ENCODE assay signal across 23 cellular contexts in the genomic region with DNA sequence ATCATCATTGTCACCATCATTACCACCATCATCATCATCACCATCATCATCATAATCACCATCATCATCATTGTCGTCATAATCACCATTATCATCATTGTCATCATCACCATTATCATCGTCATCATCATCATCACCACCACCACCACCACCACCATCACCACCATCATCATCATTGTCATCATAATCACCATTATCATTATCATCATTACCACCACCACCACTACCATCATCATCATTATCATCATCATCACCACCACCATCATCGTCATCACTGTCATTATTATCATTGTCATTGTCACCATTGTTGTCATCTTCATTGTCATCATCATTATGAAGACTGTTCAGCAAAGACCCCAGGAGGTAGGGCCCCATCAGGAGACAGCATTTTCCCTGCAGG. TPM values are rescaled to one million over a fixed set of nuclear protein-coding genes. Genes with fewer than 3 reads are reported as not detected.
DNase-seq lines count a peak whose midpoint lies in the region; ATAC-seq, FAIRE-seq and TF ChIP-seq lines count a peak whose summit lies in the region.
"Had no signal": no experiment of that assay in that cellular context is flagged by ENCODE, and none has a peak within 500 bp of the region (broad histone marks: within the 10 kb centered on the region; RNA-seq: fewer than 3 reads in every experiment).

No MANE protein-coding gene starts in this region.

- no peak overlapping the region for H3K4me2 ChIP-seq in HepG2 (ENCODE audit: low read depth, low read length)
- H3K4me2 ChIP-seq: BLaER1, GM23338 had no signal

- H3K4me3 ChIP-seq in HepG2 (replicated peaks in 1 of 3; ENCODE audit: insufficient read depth in 1 of 3, low read depth in 2 of 3, low read length in 3 of 3) (no peak overlapping the region), right lobe of liver (no peak overlapping the region), bronchial epithelial cell (ENCODE audit: low read depth, low read length) (no peak overlapping the region), HAP-1 (no peak overlapping the region)
- H3K4me3 ChIP-seq in naive thymus-derived CD4-positive, alpha-beta T cell (ENCODE audit: low read length), result no peak overlapping the region
- H3K4me3 ChIP-seq: BLaER1, GM23338 had no signal

- no peak for DNase-seq in HepG2 (ENCODE audit: low spot score)
- no peak for DNase-seq in right lobe of liver
- no peak for DNase-seq in bronchial epithelial cell (ENCODE audit: low read depth)
- no peak for DNase-seq in urothelium cell line (ENCODE audit: low spot score)
- DNase-seq in naive thymus-derived CD4-positive, alpha-beta T cell, result no peak
- no peak for DNase-seq in HAP-1 (ENCODE audit: low spot score in 2 of 2)
- DNase-seq: Caco-2; CD4-positive, CD25-positive, alpha-beta regulatory T cell; CD8-positive, alpha-beta T cell; DMS153; DMS79; EL; GDM1; HCEC 1CT had no signal

- TF ChIP-seq EP300 in HepG2 (IDR thresholded peaks at IDR 0.05; ENCODE audit: low read depth in 2 of 2, low read length in 2 of 2), result no peak
- TF ChIP-seq EP300 in HepG2 (CRISPR knock-in tag; IDR thresholded peaks at IDR 0.05; ENCODE audit: borderline replicate concordance), result no peak

- ATAC-seq in HepG2, result no peak
- ATAC-seq in right lobe of liver, result no peak
- no peak for ATAC-seq in naive thymus-derived CD4-positive, alpha-beta T cell
- ATAC-seq: CD8-positive, alpha-beta T cell; GM23338 had no signal

- no peak overlapping the region for H3K9ac ChIP-seq in HepG2 (ENCODE audit: insufficient read depth, low read depth, low read length)
- H3K9ac ChIP-seq: BLaER1 had no signal

- no peak overlapping the region for H3K4me3 Mint-ChIP-seq in naive thymus-derived CD4-positive, alpha-beta T cell
- H3K4me3 Mint-ChIP-seq: B cell; CD4-positive, CD25-positive, alpha-beta regulatory T cell; CD8-positive, alpha-beta T cell; GM23338 had no signal

- H3K27ac ChIP-seq in HepG2 (ENCODE audit: extremely low read length, insufficient read depth, low read length) (no peak overlapping the region), right lobe of liver (no peak overlapping the region)
- H3K27ac ChIP-seq in naive thymus-derived CD4-positive, alpha-beta T cell (ENCODE audit: low read depth, low read length), result no peak overlapping the region
- H3K27ac ChIP-seq: 22Rv1, BLaER1, C4-2B had no signal

- TF ChIP-seq POLR2A in HepG2 (IDR thresholded peaks at IDR 0.05; ENCODE audit: insufficient read depth in 1 of 2, low read depth in 2 of 2, low read length in 2 of 2) (no peak), right lobe of liver (IDR thresholded peaks at IDR 0.05) (no peak)

- no peaks in the 10 kb centered on the region for H4K20me1 ChIP-seq in HepG2 (ENCODE audit: insufficient read depth, low read length)
- H4K20me1 ChIP-seq: BLaER1 had no signal

- H3K36me3 ChIP-seq in HepG2 (replicated peaks in 1 of 2; ENCODE audit: control insufficient read depth in 1 of 2, insufficient read depth in 2 of 2, low read length in 2 of 2) (no peaks in the 10 kb centered on the region), right lobe of liver (no peaks in the 10 kb centered on the region), bronchial epithelial cell (ENCODE audit: control insufficient read depth, insufficient read depth, low read length) (no peaks in the 10 kb centered on the region), HAP-1 (replicated peaks) (no peaks in the 10 kb centered on the region)
- H3K36me3 ChIP-seq in naive thymus-derived CD4-positive, alpha-beta T cell (ENCODE audit: control insufficient read depth in 2 of 3, insufficient read depth in 3 of 3, low read length in 3 of 3), result no peaks in the 10 kb centered on the region
- H3K36me3 ChIP-seq: BLaER1 had no signal

- peaks cover 5 to 20% (median 10%) of the 10 kb centered on the region in 11 donors for H3K9me3 Mint-ChIP-seq in naive thymus-derived CD4-positive, alpha-beta T cell

- no peak overlapping the region for H2AFZ ChIP-seq in HepG2 (ENCODE audit: low read length)
- H2AFZ ChIP-seq: GM23338 had no signal

- H3K4me1 Mint-ChIP-seq in naive thymus-derived CD4-positive, alpha-beta T cell, result peaks cover 0 to 14% (median 5%) of the 10 kb centered on the region in 7 donors
- H3K4me1 Mint-ChIP-seq: B cell had no signal

- H3K27ac Mint-ChIP-seq in naive thymus-derived CD4-positive, alpha-beta T cell, result no peak overlapping the region
- H3K27ac Mint-ChIP-seq: B cell; CD4-positive, CD25-positive, alpha-beta regulatory T cell; CD8-positive, alpha-beta T cell; GM23338 had no signal

- H3K79me2 ChIP-seq in HepG2 (ENCODE audit: insufficient read depth, low read length), result no peaks in the 10 kb centered on the region

- TF ChIP-seq CTCF in HepG2 (CRISPR knock-in tag; IDR thresholded peaks at IDR 0.05), result no peak
- TF ChIP-seq CTCF in right lobe of liver (IDR thresholded peaks at IDR 0.05), result no peak
- no peak for TF ChIP-seq CTCF in bronchial epithelial cell (IDR thresholded peaks at IDR 0.05; ENCODE audit: insufficient read depth, low read length, severe bottlenecking)

- in situ Hi-C loops in HepG2 (cut with HindIII; ENCODE audit: extremely low pct_ligation_motif_present, low pct_unique_long_range_greater_than_20kb) (no loop called here), HAP-1 (cut with MboI; ENCODE audit: low sequenced_read_pairs) (no loop called here)

- intact Hi-C loops in HepG2 (cut with micrococcal nuclease; ENCODE audit: unreplicated experiment), result no loop called here
- intact Hi-C loops in right lobe of liver (cut with DNase I), result no loop called here
- intact Hi-C loops in naive thymus-derived CD4-positive, alpha-beta T cell (cut with micrococcal nuclease), result no loop called here

- WGBS in HepG2 (ENCODE audit: low lambda C conversion rate), result 10% methylated on average over 3 of the region's 3 CpGs
- 56% methylated on average over 3 of the region's 3 CpGs for WGBS in right lobe of liver (ENCODE audit: insufficient coverage, low coverage, low lambda C conversion rate, missing lambda C conversion rate)

- no TSS peak for BruUV-seq in HepG2 (replicated peaks; lab: Mats Ljungman, UMichigan)

- H3K36me3 Mint-ChIP-seq in naive thymus-derived CD4-positive, alpha-beta T cell, result peaks cover 0 to 15% (median 7%) of the 10 kb centered on the region in 5 donors
- H3K36me3 Mint-ChIP-seq: CD8-positive, alpha-beta T cell had no signal

- peaks cover 0 to 4% of the 10 kb centered on the region in 2 experiments; a peak in 1 of 5 replicates for H3K27me3 ChIP-seq in HepG2 (ENCODE audit: control insufficient read depth in 1 of 2, insufficient read depth in 2 of 2, low read length in 2 of 2)
- no peaks in the 10 kb centered on the region for H3K27me3 ChIP-seq in right lobe of liver
- peaks cover 2% of the 10 kb centered on the region for H3K27me3 ChIP-seq in bronchial epithelial cell (ENCODE audit: control insufficient read depth, insufficient read depth, low read length)
- no peaks in the 10 kb centered on the region for H3K27me3 ChIP-seq in naive thymus-derived CD4-positive, alpha-beta T cell (ENCODE audit: control insufficient read depth in 2 of 2, insufficient read depth in 2 of 2, low read length in 2 of 2)
- no peaks in the 10 kb centered on the region for H3K27me3 ChIP-seq in HAP-1 (ENCODE audit: low read depth)
- H3K27me3 ChIP-seq: BLaER1 had no signal

- no peak for FAIRE-seq in HepG2 (lab: Jason Lieb, UNC)
- peak; percentile 70 for FAIRE-seq in bronchial epithelial cell (lab: Jason Lieb, UNC)
- peak; percentile 99 for FAIRE-seq in urothelium cell line (lab: Jason Lieb, UNC)
- FAIRE-seq: A204.1, GM12891, GM18507, H54 had no signal

- H3K9me3 ChIP-seq in HepG2 (ENCODE audit: low read length) (peaks cover 5% of the 10 kb centered on the region; the same call in 1 of the 2 replicates), right lobe of liver (no peaks in the 10 kb centered on the region), HAP-1 (no peaks in the 10 kb centered on the region)
- H3K9me3 ChIP-seq in naive thymus-derived CD4-positive, alpha-beta T cell (ENCODE audit: control insufficient read depth in 2 of 3, low read length in 3 of 3), result no peaks in the 10 kb centered on the region
- H3K9me3 ChIP-seq: Caco-2 had no signal

- no peak for TF ChIP-seq RAD21 in HepG2 (CRISPR knock-in tag; IDR thresholded peaks at IDR 0.05)

- POLR2A ChIA-PET in HepG2 (lab: Yijun Ruan, JAX), result no interaction called here
- POLR2A ChIA-PET in naive thymus-derived CD4-positive, alpha-beta T cell (lab: Charles Lee), result no interaction called here

- H3K4me1 ChIP-seq in HepG2 (ENCODE audit: insufficient read depth, low read length) (no peaks in the 10 kb centered on the region), right lobe of liver (no peaks in the 10 kb centered on the region), HAP-1 (no peaks in the 10 kb centered on the region)
- H3K4me1 ChIP-seq in naive thymus-derived CD4-positive, alpha-beta T cell (ENCODE audit: control insufficient read depth in 2 of 2, insufficient read depth in 2 of 2, low read length in 2 of 2), result peaks cover 0 to 5% of the 10 kb centered on the region in 2 donors
- H3K4me1 ChIP-seq: BLaER1, Caco-2 had no signal

- CTCF ChIA-PET in HepG2 (lab: Yijun Ruan, JAX; ENCODE audit: low intra/inter-chr PET ratio, low total read pairs), result no interaction called here
- CTCF ChIA-PET in naive thymus-derived CD4-positive, alpha-beta T cell (lab: Charles Lee), result no interaction called here

- peaks cover 0 to 3% (median 0%) of the 10 kb centered on the region in 5 donors for H3K27me3 Mint-ChIP-seq in naive thymus-derived CD4-positive, alpha-beta T cell
- H3K27me3 Mint-ChIP-seq: CD4-positive, CD25-positive, alpha-beta regulatory T cell had no signal

RNA-seq across cellular contexts. Expression of a gene that starts 33.3 kb away (rescaled TPM):
- total RNA-seq in HepG2 (2016; rRNA removed; fragmentation: Illumina TruSeq; extraction: Trizol) (0.40 TPM in 1 of 2 replicates, not detected in the other), right lobe of liver (not detected), bronchial epithelial cell (0.26 and 0.38 TPM in 2 replicates)
- 0.18 TPM in 1 of 2 replicates, not detected in the other for total RNA-seq in HepG2 (2016; cell fraction: cytosol; rRNA removed; fragmentation: Illumina TruSeq; extraction: Trizol; ENCODE audit: low read depth)
- total RNA-seq in HepG2 (2016; cell fraction: insoluble cytoplasmic fraction; rRNA removed; fragmentation: Illumina TruSeq; extraction: Trizol), result 0.39 and 0.61 TPM in 2 replicates
- total RNA-seq in HepG2 (2016; cell fraction: membrane; rRNA removed; fragmentation: Illumina TruSeq; extraction: Trizol), result 0.24 and 0.25 TPM in 2 replicates
- total RNA-seq in HepG2 (2016; cell fraction: nucleus; rRNA removed; fragmentation: Illumina TruSeq; extraction: Trizol), result 0.43 and 0.91 TPM in 2 replicates
- 0.30 and 0.42 TPM in 2 replicates for polyA plus RNA-seq in HepG2 (2011; rRNA removed)
- 0.12 and 0.32 TPM in 2 replicates for polyA plus RNA-seq in HepG2 (2011; cell fraction: cytosol; rRNA removed)
- 3.5 and 3.6 TPM in 2 replicates for polyA plus RNA-seq in HepG2 (2011; cell fraction: nucleus; rRNA removed)
- 0.39 and 0.67 TPM in 2 replicates for polyA plus RNA-seq in HepG2 (2012)
- polyA plus RNA-seq in HepG2 (2016; cell fraction: cytosol; fragmentation: Illumina TruSeq; extraction: Trizol; ENCODE audit: low read depth), result not detected in 2 replicates
- polyA plus RNA-seq in HepG2 (2016; cell fraction: insoluble cytoplasmic fraction; fragmentation: Illumina TruSeq; extraction: Trizol; ENCODE audit: low read depth), result 0.09 TPM in 1 of 2 replicates, not detected in the other
- polyA plus RNA-seq in HepG2 (2016; cell fraction: membrane; fragmentation: Illumina TruSeq; extraction: Trizol; ENCODE audit: low read depth), result not detected in 2 replicates
- polyA plus RNA-seq in HepG2 (2016; cell fraction: nucleus; fragmentation: Illumina TruSeq; extraction: Trizol; ENCODE audit: insufficient read depth, low read depth), result 0.45 and 0.49 TPM in 2 replicates
- 0.09 and 1.2 TPM in 2 replicates for polyA minus RNA-seq in HepG2 (2011; rRNA and poly(A)+ RNA removed; ENCODE audit: low replicate concordance)
- not detected in 2 replicates for polyA minus RNA-seq in HepG2 (2011; cell fraction: cytosol; rRNA and poly(A)+ RNA removed)
- polyA minus RNA-seq in HepG2 (2011; cell fraction: nucleus; rRNA and poly(A)+ RNA removed), result 1.4 and 2.1 TPM in 2 replicates
- total RNA-seq in naive thymus-derived CD4-positive, alpha-beta T cell, result under 1 TPM; 0.13 to 0.73 (median 0.70) TPM
- polyA plus RNA-seq in naive thymus-derived CD4-positive, alpha-beta T cell, result not detected
- total RNA-seq: CD8-positive, alpha-beta T cell had no signal
- polyA plus RNA-seq: GM23338 had no signal
